ENCODE assay signal across 15 cellular contexts in genomic region chr14:61609885-61610284, GRCh38.
A peak's percentile ranks its signal among the peaks of the same experiment; 100 is the strongest.
DNase-seq lines count a peak whose midpoint lies in the region; ATAC-seq and TF ChIP-seq lines count a peak whose summit lies in the region.
"Had no signal": no experiment of that assay in that cellular context is flagged by ENCODE, and none has a peak within 500 bp of the region (broad histone marks: within the 10 kb centered on the region; RNA-seq: fewer than 3 reads in every experiment).

No MANE protein-coding gene starts in this region.

- H3K4me3 ChIP-seq in HUES6 (ENCODE audit: low read depth, low read length), result no peak overlapping the region
- peak overlapping the region; percentile 31 for H3K4me3 ChIP-seq in iPS-18a (ENCODE audit: low read length)
- H3K4me3 ChIP-seq in suprapubic skin, result no peak overlapping the region
- H3K4me3 ChIP-seq: gastrocnemius medialis, right atrium auricular region had no signal

- H3K27ac ChIP-seq in HUES6 (ENCODE audit: low read depth, low read length) (peak overlapping the region; percentile 20; the same call in 1 of the 2 replicates), iPS-18a (ENCODE audit: low read length) (peak overlapping the region; percentile 42), suprapubic skin (peak overlapping the region; percentile 1)

- no peaks in the 10 kb centered on the region for H3K9me3 ChIP-seq in HUES6 (ENCODE audit: control insufficient read depth, insufficient read depth, low read depth, low read length)
- H3K9me3 ChIP-seq in iPS-18a (ENCODE audit: control insufficient read depth, low read depth, low read length), result no peaks in the 10 kb centered on the region
- no peaks in the 10 kb centered on the region for H3K9me3 ChIP-seq in suprapubic skin
- H3K9me3 ChIP-seq: gastrocnemius medialis, right atrium auricular region had no signal

- H3K36me3 ChIP-seq in HUES6 (ENCODE audit: control insufficient read depth, insufficient read depth, low read length) (no peaks in the 10 kb centered on the region), iPS-18a (ENCODE audit: control insufficient read depth, low read depth, low read length) (no peaks in the 10 kb centered on the region), suprapubic skin (no peaks in the 10 kb centered on the region)
- H3K36me3 ChIP-seq: gastrocnemius medialis, right atrium auricular region had no signal

- TF ChIP-seq EP300 in suprapubic skin (IDR thresholded peaks at IDR 0.05), result no peak

- no peaks in the 10 kb centered on the region for H3K27me3 ChIP-seq in HUES6 (ENCODE audit: control insufficient read depth, insufficient read depth, low read length)
- no peaks in the 10 kb centered on the region for H3K27me3 ChIP-seq in iPS-18a (ENCODE audit: control insufficient read depth, insufficient read depth, low read length)
- no peaks in the 10 kb centered on the region for H3K27me3 ChIP-seq in suprapubic skin
- H3K27me3 ChIP-seq: gastrocnemius medialis, right atrium auricular region had no signal

- DNase-seq in astrocyte of the hippocampus (ENCODE audit: low read depth, low spot score) (peak; percentile 10), suprapubic skin (ENCODE audit: low spot score in 2 of 2) (no peak), NCI-H146 treated with DMSO at 0.1 percent for 48 hours (lab: John Stamatoyannopoulos, UW; ENCODE audit: unreplicated experiment) (no peak), left colon (no peak)
- DNase-seq in stimulated activated CD4-positive, alpha-beta T cell treated with anti-CD3 and anti-CD28 coated beads, Interleukin-2, amount 100 ng/mL, for 48 hours, result no peak
- DNase-seq: activated CD4-positive, alpha-beta T cell treated with anti-CD3 and anti-CD28 coated beads, Interleukin-2, amount 50 U/mL, for 1 hour; activated T-cell treated with anti-CD3 and anti-CD28 coated beads, Interleukin-2, amount 50 U/mL, for 1 hour; gastrocnemius medialis; NCI-H1694; stimulated activated CD4-positive, alpha-beta T cell treated with anti-CD3 and anti-CD28 coated beads, Interleukin-4, amount 100 ng/mL, for 24 hours; stimulated activated CD8-positive, alpha-beta memory T cell treated with anti-CD3 and anti-CD28 coated beads, Interleukin-4, amount 100 ng/mL, for 48 hours; T-helper 9 cell had no signal

- ATAC-seq in left colon, result no peak

- WGBS in suprapubic skin, result 80% methylated on average over 5 of the region's 5 CpGs

- TF ChIP-seq CTCF in suprapubic skin (IDR thresholded peaks at IDR 0.05), result no peak

- no peak for TF ChIP-seq POLR2A in suprapubic skin (IDR thresholded peaks at IDR 0.05)

- intact Hi-C loops in left colon (cut with DNase I, micrococcal nuclease), result no loop called here

- H3K9ac ChIP-seq in HUES6 (ENCODE audit: low read length) (no peak overlapping the region), iPS-18a (ENCODE audit: low read length) (no peak overlapping the region)

- H3K4me1 ChIP-seq in HUES6 (ENCODE audit: control insufficient read depth, insufficient read depth, low read length), result peaks cover 32% of the 10 kb centered on the region
- peaks cover 38% of the 10 kb centered on the region for H3K4me1 ChIP-seq in iPS-18a (ENCODE audit: control insufficient read depth, low read depth, low read length)
- H3K4me1 ChIP-seq in suprapubic skin, result peaks cover 5% of the 10 kb centered on the region
